Comparison of ENCODE assay signal across 24 cellular contexts in the genomic region with DNA sequence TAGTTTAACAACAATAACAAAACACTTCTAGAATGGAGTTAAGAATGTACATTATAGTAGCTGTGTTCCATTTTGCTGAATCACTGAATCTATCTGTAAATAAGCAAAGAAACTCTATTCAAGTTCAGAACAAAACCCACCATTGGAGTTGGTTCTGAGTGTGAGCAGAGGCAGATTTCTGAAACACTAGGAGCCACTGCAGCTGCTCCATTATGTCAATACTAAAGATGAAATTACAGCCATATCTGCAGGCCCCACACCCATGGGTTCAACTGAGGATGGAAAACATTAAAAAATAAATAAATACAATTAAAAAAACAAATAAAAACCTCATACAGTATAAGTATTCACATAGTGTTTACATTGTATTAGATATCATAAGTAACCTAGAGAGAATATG.
"Had no signal": no experiment of that assay in that cellular context is flagged by ENCODE, and none has a peak within 500 bp of the region (broad histone marks: within the 10 kb centered on the region; RNA-seq: fewer than 3 reads in every experiment).

No MANE protein-coding gene starts in this region.

- DNase-seq: hypothalamus; immature natural killer cell; kidney; left colon; left lung; lower lobe of right lung; mammary epithelial cell; mesenchymal stem cell; naive B cell; natural killer cell; nephron progenitor cell; occipital lobe; right lobe of liver; stimulated activated CD4-positive, alpha-beta T cell treated with anti-CD3 and anti-CD28 coated beads, Interleukin-12 subunit alpha, Interleukin-12 subunit beta, amount 100 ng/mL, for 4 hours; stimulated activated CD4-positive, alpha-beta T cell treated with anti-CD3 and anti-CD28 coated beads, Interleukin-15, amount 100 ng/mL, for 24 hours; stimulated activated CD4-positive, alpha-beta T cell treated with anti-CD3 and anti-CD28 coated beads, Interleukin-2, amount 100 ng/mL, for 24 hours; stimulated activated CD4-positive, alpha-beta T cell treated with anti-CD3 and anti-CD28 coated beads, Interleukin-4, amount 100 ng/mL, for 1 hour; stimulated activated naive B cell treated with anti-CD40 and anti-IgM and Interleukin-4, amounts not matched to agents 10 μg/mL and 1 μg/mL and 100 μg/mL, for 72 hours; stimulated activated naive CD8-positive, alpha-beta T cell treated with anti-CD3 and anti-CD28 coated beads, Interleukin-15, Interleukin-2, amounts not matched to agents 100 U/mL and 50 U/mL, for 24 hours; stomach; testis; thyroid gland; transverse colon; upper lobe of left lung had no signal
